ENCODE assay signal across 33 cellular contexts in genomic region chr12:40577834-40578233, GRCh38.
DNase-seq lines count a peak whose midpoint lies in the region; ATAC-seq, FAIRE-seq and TF ChIP-seq lines count a peak whose summit lies in the region.
"Had no signal": no experiment of that assay in that cellular context is flagged by ENCODE, and none has a peak within 500 bp of the region (broad histone marks: within the 10 kb centered on the region; RNA-seq: fewer than 3 reads in every experiment).

No MANE protein-coding gene starts in this region.

- WGBS in HepG2 (ENCODE audit: low lambda C conversion rate), result 20% methylated on average over 1 of the region's 1 CpG
- WGBS in right lobe of liver (ENCODE audit: insufficient coverage, low coverage, low lambda C conversion rate, missing lambda C conversion rate), result 45% methylated on average over 1 of the region's 1 CpG
- WGBS in K562 (ENCODE audit: insufficient coverage, low coverage, missing lambda C conversion rate), result 0% methylated on average over 1 of the region's 1 CpG

- no peak for TF ChIP-seq CTCF in HepG2 (CRISPR knock-in tag; IDR thresholded peaks at IDR 0.05)
- TF ChIP-seq CTCF in right lobe of liver (IDR thresholded peaks at IDR 0.05), result no peak
- no peak for TF ChIP-seq CTCF in K562 (IDR thresholded peaks at IDR 0.05 in 2 of 3, conservative IDR thresholded peaks at IDR 0.05 in 1 of 3; ENCODE audit: insufficient read depth in 2 of 3, low read depth in 1 of 3, low read length in 3 of 3)

- H3K27me3 ChIP-seq in HepG2 (ENCODE audit: control insufficient read depth in 1 of 2, insufficient read depth in 2 of 2, low read length in 2 of 2) (no peaks in the 10 kb centered on the region), right lobe of liver (no peaks in the 10 kb centered on the region), K562 (ENCODE audit: control insufficient read depth in 2 of 2, insufficient read depth in 2 of 2, low read length in 2 of 2) (no peaks in the 10 kb centered on the region)
- H3K27me3 ChIP-seq: BE2C; BLaER1; BLaER1 treated with 17β-estradiol and CSF1 and Interleukin-3, amounts not matched to agents 10 nM and 100 nM had no signal

- ATAC-seq in HepG2 (no peak), right lobe of liver (no peak), K562 (no peak)
- ATAC-seq: A549; CD8-positive, alpha-beta T cell had no signal

- H3K9me1 ChIP-seq in K562 (ENCODE audit: control insufficient read depth, insufficient read depth, low read length), result no peaks in the 10 kb centered on the region

- CTCF ChIA-PET in HepG2 (lab: Yijun Ruan, JAX; ENCODE audit: low intra/inter-chr PET ratio, low total read pairs), result no interaction called here
- CTCF ChIA-PET in K562 (lab: Yijun Ruan, JAX; ENCODE audit: low intra/inter-chr PET ratio), result no interaction called here

- intact Hi-C loops in HepG2 (cut with micrococcal nuclease; ENCODE audit: unreplicated experiment), result no loop called here
- intact Hi-C loops in right lobe of liver (cut with DNase I), result no loop called here
- intact Hi-C loops in K562 (cut with micrococcal nuclease), result no loop called here

- TF ChIP-seq POLR2A in HepG2 (IDR thresholded peaks at IDR 0.05; ENCODE audit: insufficient read depth in 1 of 2, low read depth in 2 of 2, low read length in 2 of 2) (no peak), right lobe of liver (IDR thresholded peaks at IDR 0.05) (no peak), K562 (conservative IDR thresholded peaks at IDR 0.05) (no peak)

- BruUV-seq in HepG2 (replicated peaks; lab: Mats Ljungman, UMichigan), result no TSS peak
- BruUV-seq in K562 (replicated peaks; lab: Mats Ljungman, UMichigan), result no TSS peak

- no peak overlapping the region for H2AFZ ChIP-seq in HepG2 (ENCODE audit: low read length)
- no peak overlapping the region for H2AFZ ChIP-seq in K562 (ENCODE audit: low read depth, low read length)

- FAIRE-seq in HepG2 (lab: Jason Lieb, UNC) (no peak), K562 (lab: Jason Lieb, UNC) (no peak)
- FAIRE-seq: A204.1, A549, D721Med had no signal

- H3K4me1 ChIP-seq in HepG2 (ENCODE audit: insufficient read depth, low read length), result no peaks in the 10 kb centered on the region
- H3K4me1 ChIP-seq in right lobe of liver, result no peaks in the 10 kb centered on the region
- no peaks in the 10 kb centered on the region for H3K4me1 ChIP-seq in K562 (replicated peaks in 1 of 2; ENCODE audit: control insufficient read depth in 2 of 2, insufficient read depth in 2 of 2, low read length in 2 of 2)
- H3K4me1 ChIP-seq: A549; BE2C; BLaER1; BLaER1 treated with 17β-estradiol and CSF1 and Interleukin-3, amounts not matched to agents 10 nM and 100 nM; Caco-2 had no signal

- in situ Hi-C loops in HepG2 (cut with HindIII; ENCODE audit: extremely low pct_ligation_motif_present, low pct_unique_long_range_greater_than_20kb) (no loop called here), K562 (cut with MboI) (no loop called here)

- peaks cover 75% of the 10 kb centered on the region for H3K9me3 ChIP-seq in HepG2 (ENCODE audit: low read length)
- H3K9me3 ChIP-seq in right lobe of liver, result no peaks in the 10 kb centered on the region
- no peaks in the 10 kb centered on the region for H3K9me3 ChIP-seq in K562 (replicated peaks; ENCODE audit: control insufficient read depth, insufficient read depth, low read depth, low read length)
- H3K9me3 ChIP-seq: BE2C had no signal

- H3K27ac ChIP-seq in HepG2 (ENCODE audit: extremely low read length, insufficient read depth, low read length) (no peak overlapping the region), right lobe of liver (no peak overlapping the region), K562 (ENCODE audit: extremely low read depth, low read depth, low read length) (no peak overlapping the region)
- H3K27ac ChIP-seq: 22Rv1; A549; BLaER1; BLaER1 treated with 17β-estradiol and CSF1 and Interleukin-3, amounts not matched to agents 10 nM and 100 nM; C4-2B had no signal

- H3K36me3 ChIP-seq in HepG2 (replicated peaks in 1 of 2; ENCODE audit: control insufficient read depth in 1 of 2, insufficient read depth in 2 of 2, low read length in 2 of 2), result no peaks in the 10 kb centered on the region
- no peaks in the 10 kb centered on the region for H3K36me3 ChIP-seq in right lobe of liver
- no peaks in the 10 kb centered on the region for H3K36me3 ChIP-seq in K562 (ENCODE audit: control insufficient read depth, insufficient read depth, low read length)
- H3K36me3 ChIP-seq: BE2C; BLaER1 treated with 17β-estradiol and CSF1 and Interleukin-3, amounts not matched to agents 10 nM and 100 nM had no signal

- POLR2A ChIA-PET in HepG2 (lab: Yijun Ruan, JAX) (no interaction called here), K562 (lab: Yijun Ruan, JAX) (no interaction called here)

- no peaks in the 10 kb centered on the region for H3K79me2 ChIP-seq in HepG2 (ENCODE audit: insufficient read depth, low read length)
- H3K79me2 ChIP-seq in K562 (ENCODE audit: control insufficient read depth, insufficient read depth, low read length), result no peaks in the 10 kb centered on the region

- no peak for DNase-seq in HepG2 (ENCODE audit: low spot score)
- DNase-seq in right lobe of liver, result no peak
- no peak for DNase-seq in K562 (ENCODE audit: extremely low read depth in 1 of 4, low spot score in 3 of 4)
- no peak for DNase-seq in COLO668 (lab: John Stamatoyannopoulos, UW; ENCODE audit: unreplicated experiment)
- DNase-seq in NOMO-1 treated with dmso at 0.1 percent for 144 hours (lab: John Stamatoyannopoulos, UW; ENCODE audit: unreplicated experiment), result no peak
- DNase-seq: 8988T; ACHN; AML-193; BE2C; C1 segment of cervical spinal cord; Caco-2; Calu3; CD4-positive, alpha-beta memory T cell; CD4-positive, alpha-beta T cell; CD4-positive, CD25-positive, alpha-beta regulatory T cell; CD8-positive, alpha-beta memory T cell; CD8-positive, alpha-beta T cell; COR-L47; DMS 273 treated with DMSO at 0.1 percent for 48 hours; DMS153; DMS53; DMS79; DMS79 treated with DMSO at 0.1 percent for 48 hours; DND-41; EL had no signal

- TF ChIP-seq EP300 in HepG2 (IDR thresholded peaks at IDR 0.05; ENCODE audit: low read depth in 2 of 2, low read length in 2 of 2) (no peak), HepG2 (CRISPR knock-in tag; IDR thresholded peaks at IDR 0.05; ENCODE audit: borderline replicate concordance) (no peak), Ishikawa (IDR thresholded peaks at IDR 0.05; ENCODE audit: borderline replicate concordance) (no peak), K562 (IDR thresholded peaks at IDR 0.05; ENCODE audit: low read length) (no peak)

- no peak for TF ChIP-seq RAD21 in HepG2 (CRISPR knock-in tag; IDR thresholded peaks at IDR 0.05)
- no peak for TF ChIP-seq RAD21 in Ishikawa (IDR thresholded peaks at IDR 0.05; ENCODE audit: low read depth)
- no peak for TF ChIP-seq RAD21 in K562 (CRISPR knock-in tag; conservative IDR thresholded peaks at IDR 0.05 in 1 of 2, IDR thresholded peaks at IDR 0.05 in 1 of 2)

- H3K9ac ChIP-seq in HepG2 (ENCODE audit: insufficient read depth, low read depth, low read length) (no peak overlapping the region), K562 (ENCODE audit: insufficient read depth in 1 of 2, low read depth in 2 of 2, low read length in 2 of 2) (no peak overlapping the region)
- H3K9ac ChIP-seq: BLaER1; BLaER1 treated with 17β-estradiol and CSF1 and Interleukin-3, amounts not matched to agents 10 nM and 100 nM had no signal

- H3K4me2 ChIP-seq in HepG2 (ENCODE audit: low read depth, low read length) (no peak overlapping the region), K562 (ENCODE audit: insufficient read depth, low read length) (no peak overlapping the region)
- H3K4me2 ChIP-seq: A549; BLaER1; BLaER1 treated with 17β-estradiol and CSF1 and Interleukin-3, amounts not matched to agents 10 nM and 100 nM had no signal

- H4K20me1 ChIP-seq in HepG2 (ENCODE audit: insufficient read depth, low read length) (no peaks in the 10 kb centered on the region), K562 (replicated peaks; ENCODE audit: control insufficient read depth, insufficient read depth, low read length) (no peaks in the 10 kb centered on the region)
- H4K20me1 ChIP-seq: BLaER1; BLaER1 treated with 17β-estradiol and CSF1 and Interleukin-3, amounts not matched to agents 10 nM and 100 nM had no signal

- H3K4me3 ChIP-seq in HepG2 (replicated peaks in 1 of 3; ENCODE audit: insufficient read depth in 1 of 3, low read depth in 2 of 3, low read length in 3 of 3) (no peak overlapping the region), right lobe of liver (no peak overlapping the region), K562 (no peak overlapping the region)
- H3K4me3 ChIP-seq: A549; BLaER1; BLaER1 treated with 17β-estradiol and CSF1 and Interleukin-3, amounts not matched to agents 10 nM and 100 nM had no signal

TF ChIP-seq in HepG2, 621 proteins besides CTCF, POLR2A, EP300 and RAD21:
- no peak for TF ChIP-seq ADNP (CRISPR knock-in tag; IDR thresholded peaks at IDR 0.05)
- TF ChIP-seq KLF12 (CRISPR knock-in tag; IDR thresholded peaks at IDR 0.05; ENCODE audit: borderline replicate concordance), result no peak
- peak; percentile 71; the same call in 1 of the 2 replicates for TF ChIP-seq LCORL (IDR thresholded peaks at IDR 0.05)
- TF ChIP-seq LCORL (CRISPR knock-in tag; IDR thresholded peaks at IDR 0.05), result no peak
- no peak for TF ChIP-seq ATF7-NPFF (CRISPR knock-in tag; IDR thresholded peaks at IDR 0.05; ENCODE audit: low read depth)
TF ChIP-seq in HepG2: peak in this region for 1.

TF ChIP-seq in Ishikawa, 13 proteins besides CTCF, POLR2A, EP300 and RAD21:
- TF ChIP-seq CREB1 (IDR thresholded peaks at IDR 0.05; ENCODE audit: low read depth), result no peak
- TF ChIP-seq, protein P1, sequence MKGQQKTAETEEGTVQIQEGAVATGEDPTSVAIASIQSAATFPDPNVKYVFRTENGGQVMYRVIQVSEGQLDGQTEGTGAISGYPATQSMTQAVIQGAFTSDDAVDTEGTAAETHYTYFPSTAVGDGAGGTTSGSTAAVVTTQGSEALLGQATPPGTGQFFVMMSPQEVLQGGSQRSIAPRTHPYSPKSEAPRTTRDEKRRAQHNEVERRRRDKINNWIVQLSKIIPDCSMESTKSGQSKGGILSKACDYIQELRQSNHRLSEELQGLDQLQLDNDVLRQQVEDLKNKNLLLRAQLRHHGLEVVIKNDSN (IDR thresholded peaks at IDR 0.05), result no peak
- TF ChIP-seq NFIC (IDR thresholded peaks at IDR 0.05), result peak; percentile 65

TF ChIP-seq in K562, 482 proteins besides CTCF, POLR2A, EP300 and RAD21 (continues in another document):
- TF ChIP-seq, protein P2, sequence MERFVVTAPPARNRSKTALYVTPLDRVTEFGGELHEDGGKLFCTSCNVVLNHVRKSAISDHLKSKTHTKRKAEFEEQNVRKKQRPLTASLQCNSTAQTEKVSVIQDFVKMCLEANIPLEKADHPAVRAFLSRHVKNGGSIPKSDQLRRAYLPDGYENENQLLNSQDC (CRISPR knock-in tag; IDR thresholded peaks at IDR 0.05), result no peak
- TF ChIP-seq DIDO1 (tag; IDR thresholded peaks at IDR 0.05; ENCODE audit: low read depth) (no peak), NFIX (CRISPR knock-in tag; IDR thresholded peaks at IDR 0.05; ENCODE audit: low read depth) (peak; percentile 87), NFIC (IDR thresholded peaks at IDR 0.05) (peak; percentile 92), U2AF2 (optimal IDR thresholded peaks at IDR 0.05; ENCODE audit: low read depth, low read length) (no peak), NCOA6 (IDR thresholded peaks at IDR 0.05) (no peak)

Comparison
In these comparisons a context has a peak if more than half of its experiments do, and no peak if none do; other contexts are left out.
1. Of the 241 proteins assayed by ChIP-seq in both HepG2 and K562: peak only in HepG2: none; only in K562: NFIC; in both: none; in neither: 240.